In genomic region chr4:15231265-15232091, GRCh38 we compare ENCODE assay signal across 8 cellular contexts.
DNase-seq lines count a peak whose midpoint lies in the region; ATAC-seq and TF ChIP-seq lines count a peak whose summit lies in the region.

No MANE protein-coding gene starts in this region.

- H3K9me3 ChIP-seq in SJSA1 (replicated peaks) (no peaks in the 10 kb centered on the region), upper lobe of right lung (no peaks in the 10 kb centered on the region)

- H3K4me3 ChIP-seq in SJSA1 (no peak overlapping the region), upper lobe of right lung (no peak overlapping the region)

- no peaks in the 10 kb centered on the region for H3K36me3 ChIP-seq in SJSA1
- H3K36me3 ChIP-seq in upper lobe of right lung: no peaks in the 10 kb centered on the region

- DNase-seq in EL (peak; percentile 85), KG1 (lab: John Stamatoyannopoulos, UW) (peak; percentile 58), SJSA1 (ENCODE audit: low read depth in 1 of 2, low spot score in 2 of 2) (peak; percentile 62 to 66), glomerular endothelial cell (ENCODE audit: extremely low read depth, low read depth, low spot score) (peak; percentile 31), pons (ENCODE audit: low spot score) (peak; percentile 92), upper lobe of right lung (peak; percentile 67)
- peak; percentile 7 to 55 (median 40) for DNase-seq in activated naive CD4-positive, alpha-beta T cell (lab: John Stamatoyannopoulos, UW)

- ATAC-seq in GM21619 (IDR thresholded peaks at IDR 0.05; ENCODE audit: unreplicated experiment): peak; percentile 88
- ATAC-seq in upper lobe of right lung: peak; percentile 93

- H3K27me3 ChIP-seq in SJSA1 (replicated peaks): no peaks in the 10 kb centered on the region
- no peaks in the 10 kb centered on the region for H3K27me3 ChIP-seq in upper lobe of right lung

- H3K27ac ChIP-seq in SJSA1 (no peak overlapping the region), upper lobe of right lung (no peak overlapping the region)

- peak; percentile 73 for TF ChIP-seq CTCF in upper lobe of right lung (IDR thresholded peaks at IDR 0.05)

- intact Hi-C loops in upper lobe of right lung (cut with DNase I): no loop called here

- H3K4me1 ChIP-seq in SJSA1 (replicated peaks) (peaks cover 53% of the 10 kb centered on the region), upper lobe of right lung (peaks cover 15% of the 10 kb centered on the region)

Comparison
In these comparisons a context has a peak if more than half of its experiments do, and no peak if none do; other contexts are left out.
1. DNase-seq: peak in every context shown above with its lines; median percentile 92 in pons; 85 in EL; 67 in upper lobe of right lung; 64 in SJSA1; 58 in KG1; 40 in activated naive CD4-positive, alpha-beta T cell; 31 in glomerular endothelial cell.